1 cellular context compared by ENCODE assay signal in the genomic region with DNA sequence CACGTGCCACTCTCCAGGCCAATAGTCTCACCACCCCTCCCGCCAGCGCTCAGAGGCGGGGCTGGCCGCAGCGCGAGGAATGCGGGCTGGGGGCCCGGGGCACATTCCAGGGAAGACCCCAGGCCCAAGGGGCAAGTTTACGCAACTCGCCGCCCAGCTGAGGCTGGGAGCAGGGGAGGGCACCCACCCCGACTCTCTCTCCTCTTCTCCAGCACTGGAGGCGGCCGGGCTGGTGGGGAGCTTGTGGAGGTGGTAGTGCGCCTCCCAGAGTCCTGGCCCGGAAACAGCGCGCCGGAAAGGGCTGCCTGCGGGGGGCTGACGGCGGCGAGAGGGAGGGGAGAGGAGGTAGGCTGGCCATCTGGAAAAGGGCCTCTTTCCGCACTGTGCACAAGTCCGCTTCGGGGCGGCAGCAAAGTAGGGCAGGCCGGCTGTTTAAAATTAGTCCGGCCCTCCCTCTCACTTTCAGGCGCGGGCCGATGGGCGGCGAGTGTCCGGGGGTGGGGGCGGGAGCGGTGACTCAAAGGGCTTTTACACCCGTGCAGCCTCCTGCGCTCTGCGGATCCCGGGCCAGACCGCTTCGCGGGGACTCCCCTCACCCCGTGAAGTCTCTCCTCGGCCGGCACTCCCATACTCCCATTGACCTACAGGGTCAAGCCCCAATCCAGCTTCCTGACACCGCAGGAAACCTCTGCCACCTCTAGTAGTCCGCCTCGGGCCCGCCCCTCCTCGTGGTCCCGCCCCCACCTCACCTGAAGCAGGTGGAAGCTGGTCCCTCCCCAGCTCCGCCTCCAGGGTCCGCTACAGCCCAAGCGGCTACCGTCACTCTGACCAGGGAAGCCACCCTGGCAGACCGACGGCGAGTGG.
TF ChIP-seq lines count a peak whose summit lies in the region.

No MANE protein-coding gene starts in this region.

TF ChIP-seq in endothelial cell of umbilical vein, 7 proteins besides CTCF, POLR2A, EP300 and RAD21:
- TF ChIP-seq, protein P1, sequence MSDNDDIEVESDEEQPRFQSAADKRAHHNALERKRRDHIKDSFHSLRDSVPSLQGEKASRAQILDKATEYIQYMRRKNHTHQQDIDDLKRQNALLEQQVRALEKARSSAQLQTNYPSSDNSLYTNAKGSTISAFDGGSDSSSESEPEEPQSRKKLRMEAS (IDR thresholded peaks at IDR 0.05; ENCODE audit: insufficient read depth, insufficient read length), result peak; percentile 57
- no peak for TF ChIP-seq FOS (IDR thresholded peaks at IDR 0.05; ENCODE audit: borderline replicate concordance, insufficient read depth, low read length)
- TF ChIP-seq POLR2AphosphoS5 (IDR thresholded peaks at IDR 0.05; ENCODE audit: insufficient read depth, low read depth, low read length), result peak; percentile 86
